ENCODE assay signal across 8 cellular contexts in genomic region chr1:175000697-175001187, GRCh38. TPM values are rescaled to one million over a fixed set of nuclear protein-coding genes. Genes with fewer than 3 reads are reported as not detected.
A peak's percentile ranks its signal among the peaks of the same experiment; 100 is the strongest.
DNase-seq lines count a peak whose midpoint lies in the region; ATAC-seq and TF ChIP-seq lines count a peak whose summit lies in the region.

No MANE protein-coding gene starts in this region.

- no peak overlapping the region; the same call in 2 of the 3 replicates for H3K4me3 Mint-ChIP-seq in GM23338

- peaks cover 40% of the 10 kb centered on the region for H4K20me1 ChIP-seq in GM23338 (replicated peaks; ENCODE audit: insufficient read depth)

- ATAC-seq in GM23338 = no peak
- no peak for ATAC-seq in foreskin keratinocyte
- ATAC-seq in HG02759 (IDR thresholded peaks at IDR 0.05; ENCODE audit: unreplicated experiment) = no peak
- no peak for ATAC-seq in GM19397 (IDR thresholded peaks at IDR 0.05; ENCODE audit: unreplicated experiment)

- H3K9me3 Mint-ChIP-seq in GM23338 = no peaks in the 10 kb centered on the region

- H3K27ac Mint-ChIP-seq in GM23338 = peak overlapping the region; percentile 97; the same call in 1 of the 2 replicates

- no peak for TF ChIP-seq CTCF in GM23338 (conservative IDR thresholded peaks at IDR 0.05; ENCODE audit: low read depth in 2 of 2)
- no peak for TF ChIP-seq CTCF in foreskin keratinocyte (conservative IDR thresholded peaks at IDR 0.05)

- no peak overlapping the region; the same call in 1 of the 2 replicates for H2AFZ ChIP-seq in GM23338

- H3K27ac ChIP-seq in GM23338 (ENCODE audit: low read depth) (peak overlapping the region; percentile 60; the same call in 1 of the 2 replicates), SK-N-MC (peak overlapping the region; percentile 80; the same call in 1 of the 2 replicates), foreskin keratinocyte (peak overlapping the region; percentile 40)

- peaks cover 57% of the 10 kb centered on the region for H3K79me2 ChIP-seq in GM23338 (replicated peaks; ENCODE audit: insufficient read depth)

- H3K4me2 ChIP-seq in GM23338 = peak overlapping the region; percentile 88
- peak overlapping the region; percentile 84 for H3K4me2 ChIP-seq in skeletal muscle satellite cell (ENCODE audit: low read length)

- peak overlapping the region; percentile 88 for H3K4me3 ChIP-seq in GM23338
- peak overlapping the region; percentile 96 for H3K4me3 ChIP-seq in SK-N-MC
- peak overlapping the region; percentile 86 for H3K4me3 ChIP-seq in skeletal muscle satellite cell (ENCODE audit: low read length)

- peaks cover 29% of the 10 kb centered on the region; the same call in 2 of the 3 replicates for H3K4me1 Mint-ChIP-seq in GM23338

- H3K27me3 ChIP-seq in GM23338 (ENCODE audit: insufficient read depth) (no peaks in the 10 kb centered on the region), foreskin keratinocyte (no peaks in the 10 kb centered on the region), skeletal muscle satellite cell (ENCODE audit: control insufficient read depth, insufficient read depth, low read length) (no peaks in the 10 kb centered on the region)

- H3K9me3 ChIP-seq in SK-N-MC (ENCODE audit: low read depth, low read length) (no peaks in the 10 kb centered on the region), skeletal muscle satellite cell (replicated peaks; ENCODE audit: low read length) (no peaks in the 10 kb centered on the region)

- H3K9ac ChIP-seq in SK-N-MC (ENCODE audit: insufficient read length) (peak overlapping the region; percentile 97), skeletal muscle satellite cell (ENCODE audit: low read depth, low read length) (peak overlapping the region; percentile 99)

- peaks cover 11% of the 10 kb centered on the region for H3K4me1 ChIP-seq in GM23338 (ENCODE audit: insufficient read depth)
- H3K4me1 ChIP-seq in foreskin keratinocyte = peaks cover 14% of the 10 kb centered on the region
- peaks cover 48% of the 10 kb centered on the region for H3K4me1 ChIP-seq in skeletal muscle satellite cell (ENCODE audit: control insufficient read depth, insufficient read depth, low read length)

- no peaks in the 10 kb centered on the region for H3K9me2 ChIP-seq in GM23338 (ENCODE audit: insufficient read depth)

- DNase-seq in GM23338 (ENCODE audit: low spot score) (no peak), SK-N-MC (ENCODE audit: low read depth, low spot score) (no peak), foreskin keratinocyte (peak in 1 of 2 donors; percentile 41), AG08395 (ENCODE audit: low spot score) (no peak), Ammon's horn (ENCODE audit: low spot score) (no peak)

- H3K36me3 Mint-ChIP-seq in GM23338 (ENCODE audit: low read depth) = peaks cover 20% of the 10 kb centered on the region

- peaks cover 3% of the 10 kb centered on the region for H3K27me3 Mint-ChIP-seq in GM23338 (ENCODE audit: insufficient read depth, low read depth, poor library complexity)

- no peaks in the 10 kb centered on the region; the same call in 1 of the 2 replicates for H3K36me3 ChIP-seq in GM23338 (ENCODE audit: insufficient read depth)
- H3K36me3 ChIP-seq in SK-N-MC (ENCODE audit: insufficient read depth, low read length) = peaks cover 22% of the 10 kb centered on the region
- peaks cover 8% of the 10 kb centered on the region for H3K36me3 ChIP-seq in skeletal muscle satellite cell (ENCODE audit: insufficient read depth, low read length)

- H3F3A ChIP-seq in GM23338 (replicated peaks; ENCODE audit: low read depth) = no peaks in the 10 kb centered on the region

TF ChIP-seq in GM23338, 12 proteins besides CTCF, POLR2A, EP300 and RAD21 (continues in another document):
- TF ChIP-seq CREB1 (CRISPR knock-in tag; IDR thresholded peaks at IDR 0.05; ENCODE audit: low read depth) = no peak
- TF ChIP-seq POLR2AphosphoS5 (IDR thresholded peaks at IDR 0.05; ENCODE audit: low read depth) = no peak
- TF ChIP-seq JUNB (IDR thresholded peaks at IDR 0.05; ENCODE audit: unreplicated experiment) = no peak
- no peak for TF ChIP-seq EZH2 (IDR thresholded peaks at IDR 0.05; ENCODE audit: low read depth, unreplicated experiment)
- TF ChIP-seq NANOG (IDR thresholded peaks at IDR 0.05; ENCODE audit: borderline replicate concordance) = no peak
- TF ChIP-seq, protein P1, sequence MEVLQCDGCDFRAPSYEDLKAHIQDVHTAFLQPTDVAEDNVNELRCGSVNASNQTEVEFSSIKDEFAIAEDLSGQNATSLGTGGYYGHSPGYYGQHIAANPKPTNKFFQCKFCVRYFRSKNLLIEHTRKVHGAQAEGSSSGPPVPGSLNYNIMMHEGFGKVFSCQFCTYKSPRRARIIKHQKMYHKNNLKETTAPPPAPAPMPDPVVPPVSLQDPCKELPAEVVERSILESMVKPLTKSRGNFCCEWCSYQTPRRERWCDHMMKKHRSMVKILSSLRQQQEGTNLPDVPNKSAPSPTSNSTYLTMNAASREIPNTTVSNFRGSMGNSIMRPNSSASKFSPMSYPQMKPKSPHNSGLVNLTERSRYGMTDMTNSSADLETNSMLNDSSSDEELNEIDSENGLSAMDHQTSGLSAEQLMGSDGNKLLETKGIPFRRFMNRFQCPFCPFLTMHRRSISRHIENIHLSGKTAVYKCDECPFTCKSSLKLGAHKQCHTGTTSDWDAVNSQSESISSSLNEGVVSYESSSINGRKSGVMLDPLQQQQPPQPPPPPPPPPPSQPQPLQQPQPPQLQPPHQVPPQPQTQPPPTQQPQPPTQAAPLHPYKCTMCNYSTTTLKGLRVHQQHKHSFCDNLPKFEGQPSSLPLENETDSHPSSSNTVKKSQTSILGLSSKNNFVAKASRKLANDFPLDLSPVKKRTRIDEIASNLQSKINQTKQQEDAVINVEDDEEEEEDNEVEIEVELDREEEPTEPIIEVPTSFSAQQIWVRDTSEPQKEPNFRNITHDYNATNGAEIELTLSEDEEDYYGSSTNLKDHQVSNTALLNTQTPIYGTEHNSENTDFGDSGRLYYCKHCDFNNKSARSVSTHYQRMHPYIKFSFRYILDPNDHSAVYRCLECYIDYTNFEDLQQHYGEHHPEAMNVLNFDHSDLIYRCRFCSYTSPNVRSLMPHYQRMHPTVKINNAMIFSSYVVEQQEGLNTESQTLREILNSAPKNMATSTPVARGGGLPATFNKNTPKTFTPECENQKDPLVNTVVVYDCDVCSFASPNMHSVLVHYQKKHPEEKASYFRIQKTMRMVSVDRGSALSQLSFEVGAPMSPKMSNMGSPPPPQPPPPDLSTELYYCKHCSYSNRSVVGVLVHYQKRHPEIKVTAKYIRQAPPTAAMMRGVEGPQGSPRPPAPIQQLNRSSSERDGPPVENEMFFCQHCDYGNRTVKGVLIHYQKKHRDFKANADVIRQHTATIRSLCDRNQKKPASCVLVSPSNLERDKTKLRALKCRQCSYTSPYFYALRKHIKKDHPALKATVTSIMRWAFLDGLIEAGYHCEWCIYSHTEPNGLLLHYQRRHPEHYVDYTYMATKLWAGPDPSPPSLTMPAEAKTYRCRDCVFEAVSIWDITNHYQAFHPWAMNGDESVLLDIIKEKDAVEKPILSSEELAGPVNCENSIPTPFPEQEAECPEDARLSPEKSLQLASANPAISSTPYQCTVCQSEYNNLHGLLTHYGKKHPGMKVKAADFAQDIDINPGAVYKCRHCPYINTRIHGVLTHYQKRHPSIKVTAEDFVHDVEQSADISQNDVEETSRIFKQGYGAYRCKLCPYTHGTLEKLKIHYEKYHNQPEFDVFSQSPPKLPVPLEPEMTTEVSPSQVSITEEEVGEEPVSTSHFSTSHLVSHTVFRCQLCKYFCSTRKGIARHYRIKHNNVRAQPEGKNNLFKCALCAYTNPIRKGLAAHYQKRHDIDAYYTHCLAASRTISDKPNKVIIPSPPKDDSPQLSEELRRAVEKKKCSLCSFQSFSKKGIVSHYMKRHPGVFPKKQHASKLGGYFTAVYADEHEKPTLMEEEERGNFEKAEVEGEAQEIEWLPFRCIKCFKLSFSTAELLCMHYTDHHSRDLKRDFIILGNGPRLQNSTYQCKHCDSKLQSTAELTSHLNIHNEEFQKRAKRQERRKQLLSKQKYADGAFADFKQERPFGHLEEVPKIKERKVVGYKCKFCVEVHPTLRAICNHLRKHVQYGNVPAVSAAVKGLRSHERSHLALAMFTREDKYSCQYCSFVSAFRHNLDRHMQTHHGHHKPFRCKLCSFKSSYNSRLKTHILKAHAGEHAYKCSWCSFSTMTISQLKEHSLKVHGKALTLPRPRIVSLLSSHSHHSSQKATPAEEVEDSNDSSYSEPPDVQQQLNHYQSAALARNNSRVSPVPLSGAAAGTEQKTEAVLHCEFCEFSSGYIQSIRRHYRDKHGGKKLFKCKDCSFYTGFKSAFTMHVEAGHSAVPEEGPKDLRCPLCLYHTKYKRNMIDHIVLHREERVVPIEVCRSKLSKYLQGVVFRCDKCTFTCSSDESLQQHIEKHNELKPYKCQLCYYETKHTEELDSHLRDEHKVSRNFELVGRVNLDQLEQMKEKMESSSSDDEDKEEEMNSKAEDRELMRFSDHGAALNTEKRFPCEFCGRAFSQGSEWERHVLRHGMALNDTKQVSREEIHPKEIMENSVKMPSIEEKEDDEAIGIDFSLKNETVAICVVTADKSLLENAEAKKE (CRISPR knock-in tag; IDR thresholded peaks at IDR 0.05) = no peak
- TF ChIP-seq, protein P2, sequence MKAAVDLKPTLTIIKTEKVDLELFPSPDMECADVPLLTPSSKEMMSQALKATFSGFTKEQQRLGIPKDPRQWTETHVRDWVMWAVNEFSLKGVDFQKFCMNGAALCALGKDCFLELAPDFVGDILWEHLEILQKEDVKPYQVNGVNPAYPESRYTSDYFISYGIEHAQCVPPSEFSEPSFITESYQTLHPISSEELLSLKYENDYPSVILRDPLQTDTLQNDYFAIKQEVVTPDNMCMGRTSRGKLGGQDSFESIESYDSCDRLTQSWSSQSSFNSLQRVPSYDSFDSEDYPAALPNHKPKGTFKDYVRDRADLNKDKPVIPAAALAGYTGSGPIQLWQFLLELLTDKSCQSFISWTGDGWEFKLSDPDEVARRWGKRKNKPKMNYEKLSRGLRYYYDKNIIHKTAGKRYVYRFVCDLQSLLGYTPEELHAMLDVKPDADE (IDR thresholded peaks at IDR 0.05) = no peak
- no peak for TF ChIP-seq ZNF331 (CRISPR knock-in tag; IDR thresholded peaks at IDR 0.05; ENCODE audit: low read depth)
- no peak for TF ChIP-seq ZNF114 (CRISPR knock-in tag; IDR thresholded peaks at IDR 0.05)
- TF ChIP-seq STAT1 (IDR thresholded peaks at IDR 0.05; ENCODE audit: unreplicated experiment) = no peak
- TF ChIP-seq EZH2phosphoT487 (IDR thresholded peaks at IDR 0.05; ENCODE audit: unreplicated experiment) = no peak

RNA-seq across cellular contexts. Expression of gene CACYBP, which starts 1.0 kb away (rescaled TPM):
- total RNA-seq in GM23338 (2014; rRNA removed; shearing (Covaris generic)) = 186 and 209 TPM in 2 replicates
- 331 and 453 TPM in 2 replicates for polyA plus RNA-seq in GM23338 (2016; fragmentation: Nextera tagmentation; extraction: Ambion mirVana)
- total RNA-seq in foreskin keratinocyte = 116 and 154 TPM in 2 replicates
- 126 and 164 TPM in 2 replicates for polyA plus RNA-seq in foreskin keratinocyte
- 242 and 303 TPM in 2 replicates for total RNA-seq in skeletal muscle satellite cell (2012; rRNA removed)

RNA-seq across cellular contexts. Expression of gene MRPS14, which starts 22.5 kb away (rescaled TPM):
- total RNA-seq in GM23338 (2014; rRNA removed; shearing (Covaris generic)) = 18.5 and 21.7 TPM in 2 replicates
- 75.7 and 77.7 TPM in 2 replicates for polyA plus RNA-seq in GM23338 (2016; fragmentation: Nextera tagmentation; extraction: Ambion mirVana)
- total RNA-seq in foreskin keratinocyte = 26.1 and 28.5 TPM in 2 replicates
- 37.6 and 42.0 TPM in 2 replicates for polyA plus RNA-seq in foreskin keratinocyte
- 13.4 and 17.0 TPM in 2 replicates for total RNA-seq in skeletal muscle satellite cell (2012; rRNA removed)
